Comparison of ENCODE assay signal across 1 cellular context in genomic region chr1:156926175-156926574, GRCh38.
TF ChIP-seq lines count a peak whose summit lies in the region.

No MANE protein-coding gene starts in this region.

TF ChIP-seq in GM12878, 131 proteins besides CTCF, POLR2A, EP300 and RAD21 (continued from another document):
- TF ChIP-seq MLLT1 (IDR thresholded peaks at IDR 0.05), result peak; percentile 60; the same call in 1 of the 2 replicates
- no peak for TF ChIP-seq SIN3A (IDR thresholded peaks at IDR 0.05; ENCODE audit: low read depth, low read length)
- 0 out of 2 replicates have a peak, but pooled peaks have one; percentile 56 for TF ChIP-seq NR2F1 (conservative IDR thresholded peaks at IDR 0.05)
- TF ChIP-seq CUX1 (IDR thresholded peaks at IDR 0.05; ENCODE audit: insufficient replicate concordance, low read depth, low read length), result no peak
- no peak for TF ChIP-seq RB1 (IDR thresholded peaks at IDR 0.05; ENCODE audit: borderline replicate concordance)
- TF ChIP-seq BMI1 (IDR thresholded peaks at IDR 0.05; ENCODE audit: borderline replicate concordance), result no peak
- TF ChIP-seq PAX5 (IDR thresholded peaks at IDR 0.05; ENCODE audit: borderline replicate concordance, low read depth, low read length), result no peak; the same call in 1 of the 2 replicates
- TF ChIP-seq CBX5 (IDR thresholded peaks at IDR 0.05; ENCODE audit: low read depth), result no peak
- TF ChIP-seq SUZ12 (IDR thresholded peaks at IDR 0.05; ENCODE audit: unreplicated experiment), result no peak
- TF ChIP-seq BHLHE40 (IDR thresholded peaks at IDR 0.05; ENCODE audit: borderline replicate concordance in 1 of 2, low read depth in 2 of 2, low read length in 1 of 2), result peak in 1 of 2 experiments; percentile 52; a peak in 1 of 4 replicates
- TF ChIP-seq SMAD5 (IDR thresholded peaks at IDR 0.05; ENCODE audit: low read depth), result no peak
